ENCODE assay signal across 1 cellular context in the genomic region with DNA sequence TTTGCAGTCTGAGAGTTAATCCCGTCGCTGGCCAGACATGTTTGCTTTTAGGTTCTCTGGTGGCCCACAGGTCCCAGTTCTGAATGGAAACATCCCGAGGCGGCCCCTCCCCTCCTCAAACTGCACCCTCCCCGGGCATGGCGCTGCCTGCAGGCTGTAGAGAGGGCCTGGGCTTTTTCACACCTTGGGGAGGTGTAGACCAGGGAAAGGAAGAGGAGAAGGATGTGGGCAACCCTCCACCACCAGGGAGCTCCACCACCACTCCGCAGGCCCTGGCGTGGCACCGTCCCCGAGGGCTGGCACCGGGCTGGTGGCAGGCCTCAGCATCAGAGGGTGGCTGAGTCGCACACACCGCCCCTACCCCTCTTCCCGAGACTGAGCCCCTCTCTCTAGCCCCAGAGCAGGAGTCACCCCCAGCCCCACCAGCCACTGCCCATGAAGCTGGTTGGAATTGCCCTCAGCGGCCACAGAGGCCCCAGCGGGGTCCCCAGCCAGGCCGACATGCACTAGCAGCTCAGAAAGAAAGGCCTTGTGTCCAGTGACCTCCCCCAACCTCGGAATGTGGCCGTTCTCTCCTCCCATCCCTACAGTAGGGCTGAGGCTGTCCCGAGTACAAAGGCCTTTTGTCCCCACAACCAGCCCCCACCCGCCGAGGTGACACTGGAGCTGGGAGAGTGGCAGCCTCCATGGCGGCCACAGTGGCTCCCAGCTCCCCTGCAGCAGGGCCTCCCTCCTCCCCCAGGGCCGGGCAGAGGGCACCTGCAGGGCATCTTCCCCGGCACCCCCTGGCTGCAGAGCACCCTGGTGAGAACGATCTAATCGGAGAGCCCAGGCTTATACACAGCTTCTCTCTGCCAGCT.
TF ChIP-seq lines count a peak whose summit lies in the region.

No MANE protein-coding gene starts in this region.

TF ChIP-seq in HepG2, 621 proteins besides CTCF, POLR2A, EP300 and RAD21 (continued from another document and continues in another):
- TF ChIP-seq, protein P1, sequence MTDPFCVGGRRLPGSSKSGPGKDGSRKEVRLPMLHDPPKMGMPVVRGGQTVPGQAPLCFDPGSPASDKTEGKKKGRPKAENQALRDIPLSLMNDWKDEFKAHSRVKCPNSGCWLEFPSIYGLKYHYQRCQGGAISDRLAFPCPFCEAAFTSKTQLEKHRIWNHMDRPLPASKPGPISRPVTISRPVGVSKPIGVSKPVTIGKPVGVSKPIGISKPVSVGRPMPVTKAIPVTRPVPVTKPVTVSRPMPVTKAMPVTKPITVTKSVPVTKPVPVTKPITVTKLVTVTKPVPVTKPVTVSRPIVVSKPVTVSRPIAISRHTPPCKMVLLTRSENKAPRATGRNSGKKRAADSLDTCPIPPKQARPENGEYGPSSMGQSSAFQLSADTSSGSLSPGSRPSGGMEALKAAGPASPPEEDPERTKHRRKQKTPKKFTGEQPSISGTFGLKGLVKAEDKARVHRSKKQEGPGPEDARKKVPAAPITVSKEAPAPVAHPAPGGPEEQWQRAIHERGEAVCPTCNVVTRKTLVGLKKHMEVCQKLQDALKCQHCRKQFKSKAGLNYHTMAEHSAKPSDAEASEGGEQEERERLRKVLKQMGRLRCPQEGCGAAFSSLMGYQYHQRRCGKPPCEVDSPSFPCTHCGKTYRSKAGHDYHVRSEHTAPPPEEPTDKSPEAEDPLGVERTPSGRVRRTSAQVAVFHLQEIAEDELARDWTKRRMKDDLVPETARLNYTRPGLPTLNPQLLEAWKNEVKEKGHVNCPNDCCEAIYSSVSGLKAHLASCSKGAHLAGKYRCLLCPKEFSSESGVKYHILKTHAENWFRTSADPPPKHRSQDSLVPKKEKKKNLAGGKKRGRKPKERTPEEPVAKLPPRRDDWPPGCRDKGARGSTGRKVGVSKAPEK (CRISPR knock-in tag; IDR thresholded peaks at IDR 0.05; ENCODE audit: borderline replicate concordance): peak; percentile 31; the same call in 1 of the 2 replicates
- TF ChIP-seq, protein P2, sequence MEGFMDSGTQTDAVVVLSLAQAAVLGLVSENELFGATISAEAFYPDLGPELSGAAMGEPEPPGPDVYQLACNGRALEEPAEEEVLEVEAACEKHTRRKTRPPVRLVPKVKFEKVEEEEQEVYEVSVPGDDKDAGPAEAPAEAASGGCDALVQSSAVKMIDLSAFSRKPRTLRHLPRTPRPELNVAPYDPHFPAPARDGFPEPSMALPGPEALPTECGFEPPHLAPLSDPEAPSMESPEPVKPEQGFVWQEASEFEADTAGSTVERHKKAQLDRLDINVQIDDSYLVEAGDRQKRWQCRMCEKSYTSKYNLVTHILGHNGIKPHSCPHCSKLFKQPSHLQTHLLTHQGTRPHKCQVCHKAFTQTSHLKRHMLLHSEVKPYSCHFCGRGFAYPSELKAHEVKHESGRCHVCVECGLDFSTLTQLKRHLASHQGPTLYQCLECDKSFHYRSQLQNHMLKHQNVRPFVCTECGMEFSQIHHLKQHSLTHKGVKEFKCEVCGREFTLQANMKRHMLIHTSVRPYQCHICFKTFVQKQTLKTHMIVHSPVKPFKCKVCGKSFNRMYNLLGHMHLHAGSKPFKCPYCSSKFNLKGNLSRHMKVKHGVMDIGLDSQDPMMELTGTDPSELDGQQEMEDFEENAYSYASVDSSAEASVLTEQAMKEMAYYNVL (CRISPR knock-in tag; IDR thresholded peaks at IDR 0.05; ENCODE audit: borderline replicate concordance): peak; percentile 77; the same call in 1 of the 2 replicates
- no peak for TF ChIP-seq ATRX (CRISPR knock-in tag; IDR thresholded peaks at IDR 0.05; ENCODE audit: borderline replicate concordance)
- TF ChIP-seq ZBTB42 (CRISPR knock-in tag; IDR thresholded peaks at IDR 0.05): 0 out of 2 replicates have a peak, but pooled peaks have one; percentile 83
- peak; percentile 85 for TF ChIP-seq MTA1 (CRISPR knock-in tag; IDR thresholded peaks at IDR 0.05; ENCODE audit: borderline replicate concordance)
- TF ChIP-seq MAX (IDR thresholded peaks at IDR 0.05): peak; percentile 56
- peak; percentile 41; the same call in 1 of the 2 replicates for TF ChIP-seq ZNF772 (CRISPR knock-in tag; IDR thresholded peaks at IDR 0.05)
- peak; percentile 59; the same call in 1 of the 2 replicates for TF ChIP-seq ZNF709 (CRISPR knock-in tag; IDR thresholded peaks at IDR 0.05)
- TF ChIP-seq REST (IDR thresholded peaks at IDR 0.05; ENCODE audit: borderline replicate concordance in 1 of 2, low read depth in 1 of 2, low read length in 2 of 2): 0 out of 4 replicates have a peak, but pooled peaks of 1 of the 2 experiments have one; percentile 23
- peak; percentile 84; the same call in 1 of the 2 replicates for TF ChIP-seq EEA1 (CRISPR knock-in tag; IDR thresholded peaks at IDR 0.05; ENCODE audit: borderline replicate concordance)
- TF ChIP-seq, protein P3, sequence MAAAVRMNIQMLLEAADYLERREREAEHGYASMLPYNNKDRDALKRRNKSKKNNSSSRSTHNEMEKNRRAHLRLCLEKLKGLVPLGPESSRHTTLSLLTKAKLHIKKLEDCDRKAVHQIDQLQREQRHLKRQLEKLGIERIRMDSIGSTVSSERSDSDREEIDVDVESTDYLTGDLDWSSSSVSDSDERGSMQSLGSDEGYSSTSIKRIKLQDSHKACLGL (CRISPR knock-in tag; IDR thresholded peaks at IDR 0.05): peak; percentile 36; the same call in 1 of the 2 replicates
- peak; percentile 69; the same call in 1 of the 2 replicates for TF ChIP-seq NR2C2 (CRISPR knock-in tag; IDR thresholded peaks at IDR 0.05; ENCODE audit: borderline replicate concordance)
- peak; percentile 38; the same call in 1 of the 2 replicates for TF ChIP-seq ZNF431 (CRISPR knock-in tag; IDR thresholded peaks at IDR 0.05; ENCODE audit: borderline replicate concordance, low read depth)
- peak; percentile 92 for TF ChIP-seq MAZ (IDR thresholded peaks at IDR 0.05; ENCODE audit: borderline replicate concordance, low read depth, low read length)
- TF ChIP-seq MAZ (CRISPR knock-in tag; IDR thresholded peaks at IDR 0.05; ENCODE audit: low read depth): peak; percentile 67
- peak; percentile 99 for TF ChIP-seq HNRNPL (IDR thresholded peaks at IDR 0.05; ENCODE audit: low read depth, low read length)
- peak; percentile 15; the same call in 1 of the 2 replicates for TF ChIP-seq BCL3 (CRISPR knock-in tag; IDR thresholded peaks at IDR 0.05)
- peak; percentile 60; the same call in 1 of the 2 replicates for TF ChIP-seq SALL1 (CRISPR knock-in tag; IDR thresholded peaks at IDR 0.05)
- TF ChIP-seq AKAP8 (CRISPR knock-in tag; IDR thresholded peaks at IDR 0.05): peak; percentile 64; the same call in 1 of the 2 replicates
- TF ChIP-seq MEIS2 (CRISPR knock-in tag; IDR thresholded peaks at IDR 0.05): no peak
- no peak for TF ChIP-seq ZNF720 (CRISPR knock-in tag; IDR thresholded peaks at IDR 0.05)
- peak; percentile 81 for TF ChIP-seq ZNF317 (CRISPR knock-in tag; IDR thresholded peaks at IDR 0.05)
- 0 out of 2 replicates have a peak, but pooled peaks have one; percentile 28 for TF ChIP-seq ZZZ3 (CRISPR knock-in tag; IDR thresholded peaks at IDR 0.05; ENCODE audit: borderline replicate concordance)
- TF ChIP-seq ARNTL (CRISPR knock-in tag; IDR thresholded peaks at IDR 0.05): peak; percentile 75
- peak; percentile 67; the same call in 1 of the 2 replicates for TF ChIP-seq NCOA2 (CRISPR knock-in tag; IDR thresholded peaks at IDR 0.05)
- peak; percentile 52; the same call in 1 of the 2 replicates for TF ChIP-seq TBX3 (IDR thresholded peaks at IDR 0.05; ENCODE audit: borderline replicate concordance)
- peak; percentile 79 for TF ChIP-seq RXRB (CRISPR knock-in tag; IDR thresholded peaks at IDR 0.05; ENCODE audit: borderline replicate concordance)
- TF ChIP-seq MED13 (CRISPR knock-in tag; IDR thresholded peaks at IDR 0.05): peak; percentile 66; the same call in 1 of the 2 replicates
- no peak for TF ChIP-seq CBX5 (CRISPR knock-in tag; IDR thresholded peaks at IDR 0.05; ENCODE audit: borderline replicate concordance)
- TF ChIP-seq, protein P4, sequence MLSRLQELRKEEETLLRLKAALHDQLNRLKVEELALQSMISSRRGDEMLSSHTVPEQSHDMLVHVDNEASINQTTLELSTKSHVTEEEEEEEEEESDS (CRISPR knock-in tag; IDR thresholded peaks at IDR 0.05; ENCODE audit: borderline replicate concordance): peak; percentile 90; the same call in 1 of the 2 replicates
- TF ChIP-seq HNF4G (IDR thresholded peaks at IDR 0.05; ENCODE audit: borderline replicate concordance, low read depth, low read length): peak; percentile 74; the same call in 1 of the 2 replicates
- peak; percentile 74; the same call in 1 of the 2 replicates for TF ChIP-seq HNF4G (CRISPR knock-in tag; IDR thresholded peaks at IDR 0.05; ENCODE audit: borderline replicate concordance, low read depth)
- TF ChIP-seq ZMYM3 (CRISPR knock-in tag; IDR thresholded peaks at IDR 0.05): peak; percentile 59; the same call in 1 of the 2 replicates
- peak; percentile 69 for TF ChIP-seq DR1 (CRISPR knock-in tag; IDR thresholded peaks at IDR 0.05)
- 0 out of 2 replicates have a peak, but pooled peaks have one; percentile 64 for TF ChIP-seq HMG20B (CRISPR knock-in tag; conservative IDR thresholded peaks at IDR 0.05)
- TF ChIP-seq ISX (CRISPR knock-in tag; conservative IDR thresholded peaks at IDR 0.05): 0 out of 2 replicates have a peak, but pooled peaks have one; percentile 50
- peak; percentile 93 for TF ChIP-seq PITX1 (CRISPR knock-in tag; IDR thresholded peaks at IDR 0.05)
- TF ChIP-seq ZNF280B (CRISPR knock-in tag; IDR thresholded peaks at IDR 0.05; ENCODE audit: borderline replicate concordance): peak; percentile 68
- TF ChIP-seq IRX3 (CRISPR knock-in tag; IDR thresholded peaks at IDR 0.05; ENCODE audit: borderline replicate concordance, low read depth): peak; percentile 59; the same call in 1 of the 2 replicates
- TF ChIP-seq KDM5B (CRISPR knock-in tag; IDR thresholded peaks at IDR 0.05; ENCODE audit: borderline replicate concordance): peak; percentile 81
- no peak for TF ChIP-seq ZNF383 (CRISPR knock-in tag; IDR thresholded peaks at IDR 0.05; ENCODE audit: borderline replicate concordance)
- no peak for TF ChIP-seq SP1 (IDR thresholded peaks at IDR 0.05)
- TF ChIP-seq SP1 (CRISPR knock-in tag; IDR thresholded peaks at IDR 0.05): 0 out of 2 replicates have a peak, but pooled peaks have one; percentile 17
- peak; percentile 12; the same call in 1 of the 2 replicates for TF ChIP-seq PPARG (CRISPR knock-in tag; conservative IDR thresholded peaks at IDR 0.05)
- TF ChIP-seq, protein P5, sequence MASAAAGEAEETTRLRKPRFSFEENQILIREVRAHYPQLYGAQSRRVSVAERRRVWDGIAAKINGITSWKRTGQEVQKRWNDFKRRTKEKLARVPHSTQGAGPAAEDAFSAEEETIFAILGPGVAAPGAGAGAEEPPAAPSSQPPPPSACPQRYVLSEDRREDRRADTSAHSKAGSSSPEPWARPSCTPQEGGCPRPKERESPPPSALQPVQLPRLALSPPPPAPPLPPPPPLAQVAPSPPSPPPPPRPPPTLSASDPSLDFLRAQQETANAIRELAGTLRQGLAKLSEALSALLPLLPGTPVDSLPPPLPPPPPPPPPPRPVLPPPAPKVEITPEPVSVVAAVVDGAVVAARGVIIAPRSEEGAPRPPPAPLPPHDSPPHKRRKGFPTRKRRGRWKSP (CRISPR knock-in tag; IDR thresholded peaks at IDR 0.05): peak; percentile 71
- peak; percentile 60; the same call in 1 of the 3 replicates for TF ChIP-seq MXI1 (IDR thresholded peaks at IDR 0.05; ENCODE audit: borderline replicate concordance, low read depth, low read length)
